18 cellular contexts compared by ENCODE assay signal in the genomic region with DNA sequence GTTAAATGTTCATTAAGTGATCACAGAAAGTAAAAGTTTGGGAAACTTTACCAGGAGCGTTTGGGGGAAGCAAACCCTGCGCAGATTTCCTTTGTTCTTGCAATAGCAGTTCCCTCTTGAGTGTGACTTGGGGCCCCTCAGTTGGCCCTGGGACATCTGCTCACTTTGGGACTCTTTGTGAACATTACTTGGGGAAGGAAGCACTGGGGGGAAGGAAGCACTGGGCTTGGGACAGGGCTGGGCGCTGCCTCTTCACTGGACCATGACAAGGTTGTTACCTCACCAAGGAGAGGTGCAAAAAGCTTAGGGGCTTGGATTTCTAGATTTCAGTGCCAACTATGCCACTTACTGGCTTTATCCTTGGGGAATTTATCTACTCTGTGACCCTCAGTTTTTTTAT.
"Had no signal": no experiment of that assay in that cellular context is flagged by ENCODE, and none has a peak within 500 bp of the region (broad histone marks: within the 10 kb centered on the region; RNA-seq: fewer than 3 reads in every experiment).

No MANE protein-coding gene starts in this region.

- H3K36me3 Mint-ChIP-seq: activated CD8-positive, alpha-beta memory T cell treated with anti-CD3 and anti-CD28 coated beads, Interleukin-2, amount 10 ng/mL, durations not matched to agents 7 days and 5 days; activated naive CD8-positive, alpha-beta T cell treated with anti-CD3 and anti-CD28 coated beads, Interleukin-2, amount 10 ng/mL, durations not matched to agents 7 days and 5 days; immature natural killer cell had no signal

- H3K27ac Mint-ChIP-seq: activated CD8-positive, alpha-beta memory T cell treated with anti-CD3 and anti-CD28 coated beads, Interleukin-2, amount 10 ng/mL, durations not matched to agents 7 days and 5 days; activated naive CD8-positive, alpha-beta T cell treated with anti-CD3 and anti-CD28 coated beads, Interleukin-2, amount 10 ng/mL, durations not matched to agents 7 days and 5 days; activated T-cell treated with anti-CD3 and anti-CD28 coated beads, Interleukin-2, amount 50 U/mL, for 24 hours; immature natural killer cell; stimulated activated naive CD8-positive, alpha-beta T cell treated with anti-CD3 and anti-CD28 coated beads, Interleukin-15, amount 100 ng/mL, for 72 hours; T-helper 17 cell had no signal

- DNase-seq: activated CD4-positive, alpha-beta T cell treated with anti-CD3 and anti-CD28 coated beads, Interleukin-2, amount 50 U/mL, for 4 hours; activated CD4-positive, CD25-positive, alpha-beta regulatory T cell; activated CD8-positive, alpha-beta memory T cell treated with anti-CD3 and anti-CD28 coated beads, Interleukin-2, amount 10 ng/mL, durations not matched to agents 7 days and 5 days; activated effector memory CD4-positive, alpha-beta T cell treated with anti-CD3 and anti-CD28 coated beads, Interleukin-2, amount 50 U/mL, for 16 hours; activated naive CD8-positive, alpha-beta T cell treated with anti-CD3 and anti-CD28 coated beads, Interleukin-2, amount 10 ng/mL, durations not matched to agents 7 days and 5 days; activated T-cell treated with anti-CD3 and anti-CD28 coated beads, Interleukin-2, amount 50 U/mL, for 24 hours; dorsolateral prefrontal cortex; glutamatergic neuron; immature natural killer cell; stimulated activated CD4-positive, alpha-beta T cell treated with anti-CD3 and anti-CD28 coated beads, Interleukin-4, amount 100 ng/mL, for 4 hours; stimulated activated naive CD8-positive, alpha-beta T cell treated with anti-CD3 and anti-CD28 coated beads, Interleukin-15, amount 100 ng/mL, for 72 hours; T-helper 17 cell; uterus had no signal

- H3K27me3 ChIP-seq: breast epithelium, dorsolateral prefrontal cortex, esophagus muscularis mucosa, uterus had no signal

- H3K4me3 ChIP-seq: breast epithelium, dorsolateral prefrontal cortex, esophagus muscularis mucosa, skin epidermis, thoracic aorta, uterus had no signal

- H3K27ac ChIP-seq: breast epithelium, dorsolateral prefrontal cortex, esophagus muscularis mucosa, skin epidermis, thoracic aorta, uterus had no signal

- H3K9me3 ChIP-seq: breast epithelium, esophagus muscularis mucosa, thoracic aorta, uterus had no signal

- H3K9me3 Mint-ChIP-seq: activated naive CD8-positive, alpha-beta T cell treated with anti-CD3 and anti-CD28 coated beads, Interleukin-2, amount 10 ng/mL, durations not matched to agents 7 days and 5 days; activated T-cell treated with anti-CD3 and anti-CD28 coated beads, Interleukin-2, amount 50 U/mL, for 24 hours; immature natural killer cell; neural crest cell; stimulated activated naive CD8-positive, alpha-beta T cell treated with anti-CD3 and anti-CD28 coated beads, Interleukin-15, amount 100 ng/mL, for 72 hours had no signal

- H3K4me1 ChIP-seq: breast epithelium, esophagus muscularis mucosa, uterus had no signal

- H3K36me3 ChIP-seq: breast epithelium, esophagus muscularis mucosa, thoracic aorta, uterus had no signal

- ATAC-seq: activated CD8-positive, alpha-beta memory T cell treated with anti-CD3 and anti-CD28 coated beads, Interleukin-2, amount 10 ng/mL, durations not matched to agents 7 days and 5 days; stimulated activated naive CD8-positive, alpha-beta T cell treated with anti-CD3 and anti-CD28 coated beads, Interleukin-15, amount 100 ng/mL, for 72 hours; T-helper 17 cell had no signal
